ENCODE assay signal across 8 cellular contexts in genomic region chr5:73694089-73694488, GRCh38.
DNase-seq lines count a peak whose midpoint lies in the region; ATAC-seq and TF ChIP-seq lines count a peak whose summit lies in the region.

No MANE protein-coding gene starts in this region.

- no peak for TF ChIP-seq CTCF in RWPE2 (IDR thresholded peaks at IDR 0.05; ENCODE audit: poor library complexity, severe bottlenecking)

- peaks cover 34% of the 10 kb centered on the region for H3K36me3 ChIP-seq in RWPE2 (ENCODE audit: low read depth)
- no peaks in the 10 kb centered on the region for H3K36me3 ChIP-seq in CD4-positive, alpha-beta memory T cell (ENCODE audit: insufficient read depth, low read length)

- no peaks in the 10 kb centered on the region for H3K36me3 Mint-ChIP-seq in activated T-cell treated with anti-CD3 and anti-CD28 coated beads, Interleukin-2, amount 50 U/mL, for 4 hours (ENCODE audit: insufficient read depth)
- H3K36me3 Mint-ChIP-seq in stimulated activated memory B cell treated with anti-CD40 and anti-IgM and Interleukin-4, amounts not matched to agents 10 μg/mL and 1 μg/mL and 100 μg/mL, for 72 hours, result no peaks in the 10 kb centered on the region
- H3K36me3 Mint-ChIP-seq in CD4-positive, alpha-beta memory T cell, result no peaks in the 10 kb centered on the region

- CTCF ChIA-PET in CD4-positive, alpha-beta memory T cell (lab: Charles Lee; ENCODE audit: partially characterized antibody), result interaction anchor here (2.2 kb wide), 1 partner anchor 103 kb away, joined by 12 read pairs; no protein-coding TSS in a partner anchor

- H3K9me3 Mint-ChIP-seq in activated T-cell treated with anti-CD3 and anti-CD28 coated beads, Interleukin-2, amount 50 U/mL, for 4 hours, result no peaks in the 10 kb centered on the region
- H3K9me3 Mint-ChIP-seq in stimulated activated memory B cell treated with anti-CD40 and anti-IgM and Interleukin-4, amounts not matched to agents 10 μg/mL and 1 μg/mL and 100 μg/mL, for 72 hours, result no peaks in the 10 kb centered on the region
- H3K9me3 Mint-ChIP-seq in CD4-positive, alpha-beta memory T cell, result peaks cover 0 to 3% (median 0%) of the 10 kb centered on the region in 8 donors

- no peaks in the 10 kb centered on the region for H3K27me3 ChIP-seq in RWPE2 (ENCODE audit: insufficient read depth, poor library complexity, severe bottlenecking)
- no peaks in the 10 kb centered on the region for H3K27me3 ChIP-seq in CD4-positive, alpha-beta memory T cell (ENCODE audit: insufficient read depth, low read length)

- H3K9me3 ChIP-seq in RWPE2 (ENCODE audit: severe bottlenecking), result no peaks in the 10 kb centered on the region
- H3K9me3 ChIP-seq in CD4-positive, alpha-beta memory T cell (ENCODE audit: control insufficient read depth in 1 of 2, low read length in 2 of 2), result no peaks in the 10 kb centered on the region

- H3K27ac ChIP-seq in RWPE2 (ENCODE audit: poor library complexity, severe bottlenecking), result peak overlapping the region; percentile 67
- H3K27ac ChIP-seq in CD4-positive, alpha-beta memory T cell (ENCODE audit: low read depth, low read length), result no peak overlapping the region

- no peak overlapping the region for H3K4me3 Mint-ChIP-seq in activated T-cell treated with anti-CD3 and anti-CD28 coated beads, Interleukin-2, amount 50 U/mL, for 4 hours
- H3K4me3 Mint-ChIP-seq in stimulated activated memory B cell treated with anti-CD40 and anti-IgM and Interleukin-4, amounts not matched to agents 10 μg/mL and 1 μg/mL and 100 μg/mL, for 72 hours, result no peak overlapping the region
- H3K4me3 Mint-ChIP-seq in CD4-positive, alpha-beta memory T cell, result no peak overlapping the region

- peaks cover 6% of the 10 kb centered on the region for H3K27me3 Mint-ChIP-seq in activated T-cell treated with anti-CD3 and anti-CD28 coated beads, Interleukin-2, amount 50 U/mL, for 4 hours (ENCODE audit: low read depth)
- peaks cover 49% of the 10 kb centered on the region for H3K27me3 Mint-ChIP-seq in stimulated activated memory B cell treated with anti-CD40 and anti-IgM and Interleukin-4, amounts not matched to agents 10 μg/mL and 1 μg/mL and 100 μg/mL, for 72 hours
- peaks cover 3 to 11% of the 10 kb centered on the region in 2 donors for H3K27me3 Mint-ChIP-seq in CD4-positive, alpha-beta memory T cell

- intact Hi-C loops in CD4-positive, alpha-beta memory T cell (cut with micrococcal nuclease), result loop anchor here (5.0 kb wide), 1 partner anchor 102 kb away; no protein-coding TSS in a partner anchor

- H3K4me1 Mint-ChIP-seq in activated T-cell treated with anti-CD3 and anti-CD28 coated beads, Interleukin-2, amount 50 U/mL, for 4 hours (ENCODE audit: low read depth), result peaks cover 14% of the 10 kb centered on the region
- no peaks in the 10 kb centered on the region for H3K4me1 Mint-ChIP-seq in stimulated activated memory B cell treated with anti-CD40 and anti-IgM and Interleukin-4, amounts not matched to agents 10 μg/mL and 1 μg/mL and 100 μg/mL, for 72 hours
- peaks cover 0 to 12% (median 5%) of the 10 kb centered on the region in 4 donors for H3K4me1 Mint-ChIP-seq in CD4-positive, alpha-beta memory T cell

- peaks cover 27% of the 10 kb centered on the region for H3K4me1 ChIP-seq in RWPE2 (ENCODE audit: insufficient read depth, poor library complexity, severe bottlenecking)
- H3K4me1 ChIP-seq in CD4-positive, alpha-beta memory T cell (ENCODE audit: insufficient read depth, low read length), result no peaks in the 10 kb centered on the region

- H3K27ac Mint-ChIP-seq in stimulated activated memory B cell treated with anti-CD40 and anti-IgM and Interleukin-4, amounts not matched to agents 10 μg/mL and 1 μg/mL and 100 μg/mL, for 72 hours, result no peak overlapping the region
- H3K27ac Mint-ChIP-seq in CD4-positive, alpha-beta memory T cell, result peak overlapping the region in 1 of 7 donors; percentile 26

- DNase-seq in activated T-cell treated with anti-CD3 and anti-CD28 coated beads, Interleukin-2, amount 50 U/mL, for 4 hours, result no peak
- no peak for DNase-seq in activated T-cell treated with anti-CD3 and anti-CD28 coated beads, Interleukin-2, amount 50 U/mL, for 1 hour
- DNase-seq in RWPE2 (ENCODE audit: low spot score) (no peak), C1 segment of cervical spinal cord (lab: John Stamatoyannopoulos, UW) (no peak), SK-N-DZ (ENCODE audit: low spot score) (no peak)
- no peak for DNase-seq in CD4-positive, alpha-beta memory T cell

- peak; percentile 76 to 92 for ATAC-seq in activated T-cell treated with anti-CD3 and anti-CD28 coated beads, Interleukin-2, amount 50 U/mL, for 4 hours
- ATAC-seq in HG02763 (IDR thresholded peaks at IDR 0.05; ENCODE audit: unreplicated experiment), result peak; percentile 80
- ATAC-seq in RWPE2 (ENCODE audit: low read depth), result no peak
- peak; percentile 71 for ATAC-seq in stimulated activated memory B cell treated with anti-CD40 and anti-IgM and Interleukin-4, amounts not matched to agents 10 μg/mL and 1 μg/mL and 100 μg/mL, for 72 hours

- POLR2A ChIA-PET in CD4-positive, alpha-beta memory T cell (lab: Charles Lee; ENCODE audit: partially characterized antibody), result no interaction called here

- H3K4me3 ChIP-seq in RWPE2 (ENCODE audit: severe bottlenecking), result no peak overlapping the region
- H3K4me3 ChIP-seq in CD4-positive, alpha-beta memory T cell (ENCODE audit: low read length in 2 of 2), result no peak overlapping the region
